Comparison of ENCODE assay signal across 15 cellular contexts in genomic region chr2:36528274-36528673, GRCh38.
A peak's percentile ranks its signal among the peaks of the same experiment; 100 is the strongest.
DNase-seq lines count a peak whose midpoint lies in the region; ATAC-seq and TF ChIP-seq lines count a peak whose summit lies in the region.
"Had no signal": no experiment of that assay in that cellular context is flagged by ENCODE, and none has a peak within 500 bp of the region (broad histone marks: within the 10 kb centered on the region; RNA-seq: fewer than 3 reads in every experiment).

No MANE protein-coding gene starts in this region.

- H3K27ac Mint-ChIP-seq in CD4-positive, alpha-beta T cell = no peak overlapping the region
- H3K27ac Mint-ChIP-seq: activated B cell treated with CpG ODN at 0.5 μM for 24 hours had no signal

- intact Hi-C loops in Panc1 (cut with micrococcal nuclease; ENCODE audit: unreplicated experiment) = no loop called here
- intact Hi-C loops in CD4-positive, alpha-beta T cell (cut with DNase I, micrococcal nuclease) = no loop called here
- intact Hi-C loops in Right ventricle myocardium superior (cut with DNase I) = no loop called here

- POLR2A ChIA-PET in Panc1 (lab: Charles Lee) = no interaction called here
- POLR2A ChIA-PET in CD4-positive, alpha-beta T cell (lab: Charles Lee) = no interaction called here

- BruUV-seq in Panc1 (replicated peaks; lab: Mats Ljungman, UMichigan) = no TSS peak

- TF ChIP-seq CTCF in Panc1 (IDR thresholded peaks at IDR 0.05) = no peak
- TF ChIP-seq CTCF in CD4-positive, alpha-beta T cell (IDR thresholded peaks at IDR 0.05) = no peak

- no peaks in the 10 kb centered on the region for H3K27me3 ChIP-seq in Panc1 (ENCODE audit: control insufficient read depth, insufficient read depth, low read length)
- H3K27me3 ChIP-seq in CD4-positive, alpha-beta T cell (ENCODE audit: control insufficient read depth, insufficient read depth, low read length) = no peaks in the 10 kb centered on the region
- H3K27me3 ChIP-seq: gastroesophageal sphincter had no signal

- peaks cover 19% of the 10 kb centered on the region for H3K36me3 Mint-ChIP-seq in CD4-positive, alpha-beta T cell (ENCODE audit: low read depth)

- H3K9me3 ChIP-seq in Panc1 (ENCODE audit: control insufficient read depth, insufficient read depth, low read depth, low read length) = no peaks in the 10 kb centered on the region
- H3K9me3 ChIP-seq in CD4-positive, alpha-beta T cell (ENCODE audit: control insufficient read depth, low read length) = no peaks in the 10 kb centered on the region
- H3K9me3 ChIP-seq: gastroesophageal sphincter had no signal

- ATAC-seq in GM18505 (IDR thresholded peaks at IDR 0.05; ENCODE audit: unreplicated experiment) = peak; percentile 49
- ATAC-seq in GM21381 (IDR thresholded peaks at IDR 0.05; ENCODE audit: unreplicated experiment) = peak; percentile 80
- peak; percentile 71 for ATAC-seq in HG02973 (IDR thresholded peaks at IDR 0.05; ENCODE audit: unreplicated experiment)
- no peak; the same call in 1 of the 2 replicates for ATAC-seq in Panc1
- no peak for ATAC-seq in CD4-positive, alpha-beta T cell (ENCODE audit: poor library complexity)
- no peak for ATAC-seq in Right ventricle myocardium superior (ENCODE audit: poor library complexity)
- ATAC-seq: gastroesophageal sphincter had no signal

- H3K27me3 Mint-ChIP-seq in CD4-positive, alpha-beta T cell = no peaks in the 10 kb centered on the region
- H3K27me3 Mint-ChIP-seq: activated B cell treated with CpG ODN at 0.5 μM for 24 hours had no signal

- no peaks in the 10 kb centered on the region for H3K9me3 Mint-ChIP-seq in CD4-positive, alpha-beta T cell
- H3K9me3 Mint-ChIP-seq: activated B cell treated with CpG ODN at 0.5 μM for 24 hours had no signal

- H3K4me3 Mint-ChIP-seq in CD4-positive, alpha-beta T cell = no peak overlapping the region
- H3K4me3 Mint-ChIP-seq: activated B cell treated with CpG ODN at 0.5 μM for 24 hours had no signal

- no peaks in the 10 kb centered on the region for H3K4me1 ChIP-seq in Panc1 (ENCODE audit: control insufficient read depth, insufficient read depth, low read length)
- H3K4me1 ChIP-seq: gastroesophageal sphincter had no signal

- no peaks in the 10 kb centered on the region for H3K4me1 Mint-ChIP-seq in CD4-positive, alpha-beta T cell (ENCODE audit: low read depth)

- H3K36me3 ChIP-seq in Panc1 (ENCODE audit: control insufficient read depth, insufficient read depth, low read length) = peaks cover 51% of the 10 kb centered on the region

- in situ Hi-C loops in Panc1 (cut with HindIII; ENCODE audit: low pct_unique_long_range_greater_than_20kb, low sequenced_read_pairs) = no loop called here

- DNase-seq in Panc1 (ENCODE audit: low read depth, low spot score) (no peak), Kasumi-1 (lab: John Stamatoyannopoulos, UW) (no peak), Right ventricle myocardium superior (no peak)
- no peak for DNase-seq in CD4-positive, alpha-beta T cell
- no peak for DNase-seq in activated effector memory CD4-positive, alpha-beta T cell treated with Interleukin-2 at 50 U/mL for 16 hours
- DNase-seq: activated B cell treated with CpG ODN at 0.5 μM for 24 hours, activated gamma-delta T cell treated with Interleukin-2 at 50 U/mL for 16 hours, AML-193, NCI-H2029 treated with DMSO at 0.1 percent for 48 hours, PC-9 had no signal

- H3K27ac ChIP-seq in Panc1 (ENCODE audit: low read length) = 0 out of 2 replicates have a peak overlapping the region, but pooled peaks have one; percentile 36
- H3K27ac ChIP-seq in CD4-positive, alpha-beta T cell (ENCODE audit: low read depth, low read length) = no peak overlapping the region
- H3K27ac ChIP-seq: gastroesophageal sphincter, HL-60, PC-9 had no signal

- no peak overlapping the region for H3K4me3 ChIP-seq in Panc1 (ENCODE audit: low read depth in 2 of 2, low read length in 2 of 2)
- H3K4me3 ChIP-seq: gastroesophageal sphincter, PC-9 had no signal

- no peak for TF ChIP-seq POLR2A in GM18505 (IDR thresholded peaks at IDR 0.05; ENCODE audit: borderline replicate concordance, extremely low read depth, insufficient read depth, insufficient read length)

- CTCF ChIA-PET in Panc1 (lab: Charles Lee) = no interaction called here
- CTCF ChIA-PET in CD4-positive, alpha-beta T cell (lab: Charles Lee) = no interaction called here

Comparison
In these comparisons a context has a peak if more than half of its experiments do, and no peak if none do; other contexts are left out.
1. ATAC-seq: peak in GM18505 (single experiment), GM21381 (single experiment) and HG02973 (single experiment); none in Panc1 (single experiment), CD4-positive, alpha-beta T cell (single experiment) and Right ventricle myocardium superior (single experiment).